9 cellular contexts compared by ENCODE assay signal in the genomic region with DNA sequence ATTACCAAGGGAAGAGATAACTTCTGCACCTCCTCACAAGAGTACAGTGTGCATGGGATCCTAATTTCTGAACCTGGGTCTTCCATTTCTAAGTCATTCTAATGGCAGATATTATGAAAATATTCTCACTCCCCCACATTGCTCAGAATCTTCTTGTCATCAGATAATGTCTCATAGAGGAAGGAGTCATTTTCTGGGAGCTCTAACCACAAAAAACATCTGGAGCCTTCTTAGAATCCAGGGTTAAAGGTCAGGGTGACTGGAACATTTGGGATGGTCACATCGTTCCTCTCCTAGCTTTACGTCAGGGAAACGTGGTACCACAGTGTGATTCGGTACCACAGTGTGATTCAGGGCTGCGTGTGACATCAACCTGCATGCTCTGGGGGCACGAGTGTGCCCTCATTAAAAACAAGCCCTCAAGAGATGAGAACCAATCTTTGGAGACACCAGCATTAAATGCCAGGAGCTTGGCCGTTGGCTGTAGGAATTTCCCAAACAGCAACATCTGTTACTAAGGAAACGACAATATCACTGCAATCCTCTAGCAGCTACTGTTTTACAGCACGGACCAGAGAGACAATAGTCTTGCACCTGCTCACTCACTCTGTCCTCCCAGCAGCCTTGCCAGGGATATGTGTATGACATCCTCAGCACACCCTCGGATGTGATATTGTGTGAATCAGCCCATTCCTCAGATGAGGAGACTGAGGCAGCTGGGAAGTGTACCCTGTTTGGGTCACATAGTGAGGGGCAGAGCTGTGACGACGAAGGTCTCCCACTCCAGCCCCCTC.
A peak's percentile ranks its signal among the peaks of the same experiment; 100 is the strongest.
DNase-seq lines count a peak whose midpoint lies in the region; ATAC-seq and TF ChIP-seq lines count a peak whose summit lies in the region.
"Had no signal": no experiment of that assay in that cellular context is flagged by ENCODE, and none has a peak within 500 bp of the region (broad histone marks: within the 10 kb centered on the region; RNA-seq: fewer than 3 reads in every experiment).

No MANE protein-coding gene starts in this region.

- H3K36me3 ChIP-seq in endodermal cell (ENCODE audit: control insufficient read depth, insufficient read depth, low read length) (no peaks in the 10 kb centered on the region), neuronal stem cell (replicated peaks in 1 of 2; ENCODE audit: control insufficient read depth in 2 of 2, insufficient read depth in 2 of 2, low read length in 2 of 2) (no peaks in the 10 kb centered on the region), Caco-2 (ENCODE audit: control insufficient read depth, insufficient read depth, low read length) (no peaks in the 10 kb centered on the region)

- H2BK120ac ChIP-seq in neuronal stem cell (ENCODE audit: low read depth, low read length): no peak overlapping the region

- TF ChIP-seq CTCF in CD4-positive, alpha-beta T cell (IDR thresholded peaks at IDR 0.05): no peak
- TF ChIP-seq CTCF in endodermal cell (conservative IDR thresholded peaks at IDR 0.05) (no peak), Caco-2 (IDR thresholded peaks at IDR 0.05; ENCODE audit: insufficient read depth in 1 of 2, low read depth in 1 of 2, low read length in 1 of 2, severe bottlenecking in 1 of 2, unreplicated experiment in 1 of 2) (no peak)

- intact Hi-C loops in CD4-positive, alpha-beta T cell (cut with DNase I, micrococcal nuclease): no loop called here
- intact Hi-C loops in Caco-2 (cut with micrococcal nuclease; ENCODE audit: unreplicated experiment): no loop called here

- CTCF ChIA-PET in CD4-positive, alpha-beta T cell (lab: Charles Lee): no interaction called here
- CTCF ChIA-PET in Caco-2 (lab: Charles Lee): no interaction called here

- BruUV-seq in Caco-2 (replicated peaks; lab: Mats Ljungman, UMichigan): no TSS peak

- no peak overlapping the region for H3K4ac ChIP-seq in neuronal stem cell (ENCODE audit: low read length)

- no peak overlapping the region for H3K4me3 Mint-ChIP-seq in CD4-positive, alpha-beta T cell
- H3K4me3 Mint-ChIP-seq in endodermal cell (no peak overlapping the region), Caco-2 (ENCODE audit: unreplicated experiment) (no peak overlapping the region)

- WGBS in endodermal cell (ENCODE audit: insufficient coverage in 1 of 2, insufficient read length in 1 of 2), 2 experiments: 92 to 96% methylated on average over 12 of the region's 12 CpGs
- no CpG with 5 or more reads among the region's 12 CpGs for WGBS in neuronal stem cell (ENCODE audit: extremely low coverage in 2 of 2, insufficient read length in 2 of 2, insufficient replicate concordance in 1 of 2), 2 donors

- no peaks in the 10 kb centered on the region for H3K9me3 ChIP-seq in CD4-positive, alpha-beta T cell (ENCODE audit: control insufficient read depth, low read length)
- no peaks in the 10 kb centered on the region for H3K9me3 ChIP-seq in endodermal cell (ENCODE audit: control insufficient read depth, low read length)
- H3K9me3 ChIP-seq in neuronal stem cell (replicated peaks in 1 of 2; ENCODE audit: control insufficient read depth in 2 of 2, insufficient read depth in 1 of 2, low read depth in 1 of 2, low read length in 2 of 2): peaks cover 4 to 7% of the 10 kb centered on the region in 2 donors
- no peaks in the 10 kb centered on the region for H3K9me3 ChIP-seq in Caco-2

- DNase-seq in CD4-positive, alpha-beta T cell: no peak
- DNase-seq in NCI-H2196 treated with DMSO at 0.1 percent for 48 hours (lab: John Stamatoyannopoulos, UW; ENCODE audit: unreplicated experiment): peak; percentile 58
- peak; percentile 35 for DNase-seq in endodermal cell
- DNase-seq in neuronal stem cell (ENCODE audit: low spot score): no peak
- DNase-seq in Caco-2: no peak
- DNase-seq in HuH-7 (ENCODE audit: low spot score): no peak
- DNase-seq: stimulated activated CD4-positive, alpha-beta T cell treated with anti-CD3 and anti-CD28 coated beads, Interleukin-1b, Interleukin-23, amount 100 ng/mL, for 48 hours had no signal

- H3K79me1 ChIP-seq in neuronal stem cell (ENCODE audit: low read depth, low read length): no peaks in the 10 kb centered on the region

- H2AK5ac ChIP-seq in neuronal stem cell (ENCODE audit: low read depth, low read length): no peak overlapping the region

- no peak overlapping the region for H4K91ac ChIP-seq in neuronal stem cell (ENCODE audit: low read depth, low read length, poor library complexity)

- no peak overlapping the region for H2BK15ac ChIP-seq in neuronal stem cell (ENCODE audit: low read length)

- peaks cover 21% of the 10 kb centered on the region for H3K4me1 Mint-ChIP-seq in CD4-positive, alpha-beta T cell (ENCODE audit: low read depth)
- H3K4me1 Mint-ChIP-seq in endodermal cell: peaks cover 20% of the 10 kb centered on the region
- peaks cover 8% of the 10 kb centered on the region for H3K4me1 Mint-ChIP-seq in Caco-2 (ENCODE audit: low read depth, unreplicated experiment)

- H3K27me3 Mint-ChIP-seq in CD4-positive, alpha-beta T cell: no peaks in the 10 kb centered on the region
- H3K27me3 Mint-ChIP-seq in endodermal cell (ENCODE audit: insufficient read depth) (no peaks in the 10 kb centered on the region), Caco-2 (ENCODE audit: insufficient read depth, unreplicated experiment) (no peaks in the 10 kb centered on the region)

- H3K9ac ChIP-seq in endodermal cell (ENCODE audit: extremely low read depth, low read length, poor library complexity, severe bottlenecking) (no peak overlapping the region), neuronal stem cell (ENCODE audit: low read depth, low read length, poor library complexity) (no peak overlapping the region)

- no peak overlapping the region for H3K27ac ChIP-seq in CD4-positive, alpha-beta T cell (ENCODE audit: low read depth, low read length)
- H3K27ac ChIP-seq in endodermal cell (ENCODE audit: low read depth, low read length) (no peak overlapping the region), neuronal stem cell (replicated peaks; ENCODE audit: low read length) (no peak overlapping the region)

- no peak overlapping the region for H4K8ac ChIP-seq in neuronal stem cell (ENCODE audit: low read depth, low read length)

- H3K14ac ChIP-seq in neuronal stem cell (ENCODE audit: low read length): peak overlapping the region; percentile 1

- no peak overlapping the region for H2AFZ ChIP-seq in neuronal stem cell (ENCODE audit: low read length)

- no peak overlapping the region for H2BK5ac ChIP-seq in neuronal stem cell (ENCODE audit: low read length)

- H3K4me1 ChIP-seq in endodermal cell (ENCODE audit: control insufficient read depth, insufficient read depth, low read length): no peaks in the 10 kb centered on the region
- H3K4me1 ChIP-seq in neuronal stem cell (ENCODE audit: control insufficient read depth in 2 of 2, insufficient read depth in 1 of 2, low read depth in 1 of 2, low read length in 2 of 2): peaks cover 7% of the 10 kb centered on the region in 2 donors
- no peaks in the 10 kb centered on the region for H3K4me1 ChIP-seq in Caco-2

- ATAC-seq in CD4-positive, alpha-beta T cell (ENCODE audit: poor library complexity): no peak
- no peak for ATAC-seq in HG02759 (IDR thresholded peaks at IDR 0.05; ENCODE audit: unreplicated experiment)
- ATAC-seq in activated CD4-positive, CD25-positive, alpha-beta regulatory T cell treated with anti-CD3 and anti-CD28 coated beads, Interleukin-2, amount 50 U/mL, for 24 hours: no peak

- POLR2A ChIA-PET in CD4-positive, alpha-beta T cell (lab: Charles Lee): no interaction called here
- POLR2A ChIA-PET in Caco-2 (lab: Charles Lee): no interaction called here

- no peak overlapping the region for H3K23ac ChIP-seq in neuronal stem cell (ENCODE audit: low read depth, low read length, poor library complexity)

- H3K27me3 ChIP-seq in CD4-positive, alpha-beta T cell (ENCODE audit: control insufficient read depth, insufficient read depth, low read length): no peaks in the 10 kb centered on the region
- no peaks in the 10 kb centered on the region for H3K27me3 ChIP-seq in endodermal cell (ENCODE audit: control insufficient read depth, insufficient read depth, low read length, poor library complexity, severe bottlenecking)
- no peaks in the 10 kb centered on the region for H3K27me3 ChIP-seq in neuronal stem cell (ENCODE audit: control insufficient read depth in 3 of 3, insufficient read depth in 3 of 3, low read depth in 1 of 3, low read length in 3 of 3)
- H3K27me3 ChIP-seq in Caco-2 (replicated peaks; ENCODE audit: control insufficient read depth, insufficient read depth, low read length): no peaks in the 10 kb centered on the region

- H3K4me2 ChIP-seq in neuronal stem cell (ENCODE audit: insufficient read depth, low read length, poor library complexity, severe bottlenecking): no peak overlapping the region

- no peak overlapping the region for H2BK12ac ChIP-seq in neuronal stem cell (ENCODE audit: low read length)

- H3K4me3 ChIP-seq in endodermal cell (ENCODE audit: low read length): no peak overlapping the region
- H3K4me3 ChIP-seq in neuronal stem cell (ENCODE audit: low read length in 2 of 2): no peak overlapping the region
- H3K4me3 ChIP-seq in Caco-2 (ENCODE audit: low read depth, low read length): no peak overlapping the region

- no peaks in the 10 kb centered on the region for H3K9me3 Mint-ChIP-seq in CD4-positive, alpha-beta T cell
- H3K9me3 Mint-ChIP-seq in endodermal cell (no peaks in the 10 kb centered on the region), Caco-2 (ENCODE audit: unreplicated experiment) (no peaks in the 10 kb centered on the region)

- H3K18ac ChIP-seq in neuronal stem cell (ENCODE audit: low read length): peak overlapping the region; percentile 31

- H3K36me3 Mint-ChIP-seq in CD4-positive, alpha-beta T cell (ENCODE audit: low read depth): no peaks in the 10 kb centered on the region
- H3K36me3 Mint-ChIP-seq in endodermal cell (ENCODE audit: low read depth) (no peaks in the 10 kb centered on the region), Caco-2 (ENCODE audit: insufficient read depth, unreplicated experiment) (no peaks in the 10 kb centered on the region)

- peak overlapping the region; percentile 36 for H3K27ac Mint-ChIP-seq in CD4-positive, alpha-beta T cell
- no peak overlapping the region for H3K27ac Mint-ChIP-seq in endodermal cell
- H3K27ac Mint-ChIP-seq in Caco-2 (ENCODE audit: unreplicated experiment): no peak overlapping the region

Comparison
In these comparisons a context has a peak if more than half of its experiments do, and no peak if none do; other contexts are left out.
1. DNase-seq: peak in NCI-H2196 treated with DMSO at 0.1 percent for 48 hours (single experiment) and endodermal cell (single experiment); none in CD4-positive, alpha-beta T cell (0 of 10), neuronal stem cell (single experiment), Caco-2 (0 of 2) and HuH-7 (single experiment).